In genomic region chr21:29245104-29245643, GRCh38 we compare ENCODE assay signal across 9 cellular contexts. TPM values are rescaled to one million over a fixed set of nuclear protein-coding genes. Genes with fewer than 3 reads are reported as not detected.
DNase-seq lines count a peak whose midpoint lies in the region; ATAC-seq, FAIRE-seq and TF ChIP-seq lines count a peak whose summit lies in the region.
"Had no signal": no experiment of that assay in that cellular context is flagged by ENCODE, and none has a peak within 500 bp of the region (broad histone marks: within the 10 kb centered on the region; RNA-seq: fewer than 3 reads in every experiment).

No MANE protein-coding gene starts in this region.

- no peak overlapping the region for H3K27ac ChIP-seq in ovary

- intact Hi-C loops in ovary (cut with DNase I), result no loop called here

- no peaks in the 10 kb centered on the region for H3K36me3 Mint-ChIP-seq in endothelial cell (ENCODE audit: low read depth, unreplicated experiment)

- no peaks in the 10 kb centered on the region for H3K36me3 ChIP-seq in ovary

- no peaks in the 10 kb centered on the region for H3K4me1 Mint-ChIP-seq in endothelial cell (ENCODE audit: unreplicated experiment)

- no peak for TF ChIP-seq EP300 in ovary (IDR thresholded peaks at IDR 0.05)

- H3K4me3 Mint-ChIP-seq in endothelial cell (ENCODE audit: unreplicated experiment), result no peak overlapping the region

- no peaks in the 10 kb centered on the region for H3K27me3 ChIP-seq in ovary

- WGBS in ovary, 3 donors, result 56 to 64% (median 57%) methylated on average over 3 of the region's 3 CpGs

- H3K4me3 ChIP-seq in fibroblast of mammary gland (ENCODE audit: control insufficient read depth, low read depth, low read length) (no peak overlapping the region), ovary (no peak overlapping the region)

- no peak for DNase-seq in GM12891 (ENCODE audit: insufficient read length, low spot score)
- DNase-seq in fibroblast of mammary gland (ENCODE audit: low read depth), result peak; percentile 42
- DNase-seq in endothelial cell (ENCODE audit: low spot score), result no peak
- DNase-seq in NCI-H2171 (lab: John Stamatoyannopoulos, UW), result no peak
- no peak for DNase-seq in ovary
- DNase-seq in NCI-H2107 (lab: John Stamatoyannopoulos, UW), result no peak

- no peak overlapping the region for H3K27ac Mint-ChIP-seq in endothelial cell (ENCODE audit: unreplicated experiment)

- no peak for TF ChIP-seq CTCF in fibroblast of mammary gland (conservative IDR thresholded peaks at IDR 0.05; ENCODE audit: control insufficient read depth, insufficient read depth, low read depth, low read length)
- TF ChIP-seq CTCF in endothelial cell (IDR thresholded peaks at IDR 0.05; ENCODE audit: unreplicated experiment), result no peak
- no peak for TF ChIP-seq CTCF in ovary (IDR thresholded peaks at IDR 0.05)

- peak; percentile 74 for FAIRE-seq in GM12891 (lab: Jason Lieb, UNC)
- FAIRE-seq: TTC549 had no signal

- no peaks in the 10 kb centered on the region for H3K27me3 Mint-ChIP-seq in endothelial cell (ENCODE audit: unreplicated experiment)

- peak; percentile 72 for ATAC-seq in GM19328 (IDR thresholded peaks at IDR 0.05; ENCODE audit: unreplicated experiment)
- ATAC-seq in HG03354 (IDR thresholded peaks at IDR 0.05; ENCODE audit: poor library complexity, severe bottlenecking, unreplicated experiment), result peak; percentile 51

- H3K4me1 ChIP-seq in ovary (ENCODE audit: insufficient read depth), result no peaks in the 10 kb centered on the region

- H3K9me3 Mint-ChIP-seq in endothelial cell (ENCODE audit: unreplicated experiment), result no peaks in the 10 kb centered on the region

- TF ChIP-seq POLR2A in GM12891 (IDR thresholded peaks at IDR 0.05; ENCODE audit: low read depth, low read length), result no peak
- TF ChIP-seq POLR2A in ovary (IDR thresholded peaks at IDR 0.05), result no peak

- no peaks in the 10 kb centered on the region for H3K9me3 ChIP-seq in ovary

TF ChIP-seq in GM12891, 5 proteins besides CTCF, POLR2A, EP300 and RAD21:
- TF ChIP-seq POU2F2 (IDR thresholded peaks at IDR 0.05; ENCODE audit: low read depth, low read length) (peak; percentile 61), TAF1 (IDR thresholded peaks at IDR 0.05; ENCODE audit: low read depth, low read length) (no peak)
TF ChIP-seq in GM12891: peak in this region for 1.

RNA-seq across cellular contexts. Expression of gene BACH1, which starts 53.5 kb away (rescaled TPM):
- polyA plus RNA-seq in GM12891 (2012; ENCODE audit: low read depth, missing spikeins), result 11.0 TPM
- total RNA-seq in endothelial cell (ENCODE audit: unreplicated experiment) (49.4 TPM), ovary (10 to 100 TPM; 32.2 to 77.0 (median 55.1) TPM)
- polyA plus RNA-seq in ovary, result 10 to 100 TPM; 11.4 to 12.1 TPM
